ENCODE assay signal across 9 cellular contexts in genomic region chr5:170861855-170862766, GRCh38. TPM values are rescaled to one million over a fixed set of nuclear protein-coding genes. Genes with fewer than 3 reads are reported as not detected.
DNase-seq lines count a peak whose midpoint lies in the region; ATAC-seq, FAIRE-seq and TF ChIP-seq lines count a peak whose summit lies in the region.
"Had no signal": no experiment of that assay in that cellular context is flagged by ENCODE, and none has a peak within 500 bp of the region (broad histone marks: within the 10 kb centered on the region; RNA-seq: fewer than 3 reads in every experiment).

RANBP17 (plus strand) TSS chr5:170862018.

- dilution Hi-C loops in keratinocyte (cut with MboI; ENCODE audit: extremely low pct_ligation_motif_present, low sequenced_read_pairs): no loop called here

- H3K4me3 Mint-ChIP-seq in chondrocyte (ENCODE audit: unreplicated experiment): peak within 1 kb of the TSS; percentile 68
- H3K4me3 Mint-ChIP-seq in CD4-positive, alpha-beta T cell: no peak within 1 kb of the TSS

- H3K9me3 ChIP-seq in keratinocyte (ENCODE audit: control insufficient read depth, low read depth, low read length): peaks cover 4% of the 10 kb centered on the region
- H3K9me3 ChIP-seq in small intestine (ENCODE audit: control insufficient read depth, low read depth): no peaks in the 10 kb centered on the region
- peaks cover 18% of the 10 kb centered on the region for H3K9me3 ChIP-seq in CD4-positive, alpha-beta T cell (ENCODE audit: control insufficient read depth, low read length)

- H3K79me2 ChIP-seq in keratinocyte (ENCODE audit: control insufficient read depth, insufficient read depth, low read length): no peaks in the 10 kb centered on the region

- H3K27me3 ChIP-seq in keratinocyte (ENCODE audit: control insufficient read depth, extremely low read depth, insufficient read depth, low read length) (peaks cover 4% of the 10 kb centered on the region), small intestine (ENCODE audit: control insufficient read depth in 2 of 2, insufficient read depth in 2 of 2, low read length in 2 of 2) (no peaks in the 10 kb centered on the region)
- H3K27me3 ChIP-seq in CD4-positive, alpha-beta T cell (ENCODE audit: control insufficient read depth, insufficient read depth, low read length): peaks cover 16% of the 10 kb centered on the region

- peaks cover 22% of the 10 kb centered on the region for H3K9me3 Mint-ChIP-seq in chondrocyte (ENCODE audit: low read depth)
- H3K9me3 Mint-ChIP-seq in CD4-positive, alpha-beta T cell: peaks cover 18% of the 10 kb centered on the region

- ATAC-seq in CD4-positive, alpha-beta T cell (ENCODE audit: poor library complexity): no peak
- no peak for ATAC-seq in GM18519 (IDR thresholded peaks at IDR 0.05; ENCODE audit: low FRiP score, unreplicated experiment)

- H3K36me3 ChIP-seq in keratinocyte (ENCODE audit: control insufficient read depth in 2 of 2, extremely low read depth in 1 of 2, insufficient read depth in 2 of 2, low read length in 2 of 2): no peaks in the 10 kb centered on the region
- no peaks in the 10 kb centered on the region for H3K36me3 ChIP-seq in small intestine (ENCODE audit: control insufficient read depth in 2 of 2, insufficient read depth in 2 of 2, low read length in 2 of 2)

- H3K4me3 ChIP-seq in keratinocyte (ENCODE audit: control insufficient read depth in 2 of 3, extremely low read depth in 1 of 3, insufficient read depth in 2 of 3, low read depth in 1 of 3, low read length in 3 of 3) (peak within 1 kb of the TSS; percentile 14 to 38 (median 22)), small intestine (ENCODE audit: low read depth in 1 of 2, low read length in 2 of 2) (peak within 1 kb of the TSS; percentile 58 to 62)

- peak within 1 kb of the TSS; percentile 77 for H3K27ac Mint-ChIP-seq in chondrocyte (ENCODE audit: unreplicated experiment)
- no peak within 1 kb of the TSS for H3K27ac Mint-ChIP-seq in CD4-positive, alpha-beta T cell

- POLR2A ChIA-PET in CD4-positive, alpha-beta T cell (lab: Charles Lee): no interaction called here

- no peak within 1 kb of the TSS for H3K9ac ChIP-seq in keratinocyte (ENCODE audit: control insufficient read depth, extremely low read depth, insufficient read depth, low read length)

- peaks cover 23% of the 10 kb centered on the region for H3K4me1 Mint-ChIP-seq in chondrocyte (ENCODE audit: low read depth)
- H3K4me1 Mint-ChIP-seq in CD4-positive, alpha-beta T cell (ENCODE audit: low read depth): no peaks in the 10 kb centered on the region

- intact Hi-C loops in CD4-positive, alpha-beta T cell (cut with DNase I, micrococcal nuclease): no loop called here

- H2AFZ ChIP-seq in keratinocyte (ENCODE audit: control insufficient read depth, low read length): no peak within 1 kb of the TSS

- TF ChIP-seq CTCF in chondrocyte (IDR thresholded peaks at IDR 0.05) (peak; percentile 61), keratinocyte (optimal IDR thresholded peaks at IDR 0.05 in 1 of 3, IDR thresholded peaks at IDR 0.05 in 1 of 3, conservative IDR thresholded peaks at IDR 0.05 in 1 of 3; ENCODE audit: extremely low read depth in 1 of 3, insufficient read depth in 2 of 3, low read length in 3 of 3) (no peak)
- TF ChIP-seq CTCF in CD4-positive, alpha-beta T cell (IDR thresholded peaks at IDR 0.05): no peak

- H3K4me2 ChIP-seq in keratinocyte (ENCODE audit: control insufficient read depth, extremely low read depth, insufficient read depth, low read depth, low read length): no peak within 1 kb of the TSS

- CTCF ChIA-PET in CD4-positive, alpha-beta T cell (lab: Charles Lee): no interaction called here

- H4K20me1 ChIP-seq in keratinocyte (ENCODE audit: control insufficient read depth, extremely low read depth, insufficient read depth, low read length): no peaks in the 10 kb centered on the region

- H3K27ac ChIP-seq in keratinocyte (ENCODE audit: control insufficient read depth, insufficient read depth, low read length): no peak within 1 kb of the TSS
- H3K27ac ChIP-seq in small intestine (ENCODE audit: low read depth in 1 of 2, low read length in 1 of 2): no peak within 1 kb of the TSS
- no peak within 1 kb of the TSS for H3K27ac ChIP-seq in CD4-positive, alpha-beta T cell (ENCODE audit: low read depth, low read length)

- no peaks in the 10 kb centered on the region for H3K9me1 ChIP-seq in keratinocyte (ENCODE audit: control insufficient read depth, extremely low read depth, insufficient read depth, low read length)

- peak; percentile 23 for DNase-seq in SIG-M5 treated with dmso at 0.1 percent for 504 hours (lab: John Stamatoyannopoulos, UW; ENCODE audit: unreplicated experiment)
- no peak for DNase-seq in SIG-M5 (lab: John Stamatoyannopoulos, UW)
- peak; percentile 19 to 85 for DNase-seq in NCI-H526 (lab: John Stamatoyannopoulos, UW)
- peak; percentile 94 for DNase-seq in chondrocyte (ENCODE audit: low spot score)
- DNase-seq in keratinocyte (ENCODE audit: low read depth, low spot score): no peak
- peak; percentile 66 for DNase-seq in small intestine
- DNase-seq in CD4-positive, alpha-beta T cell: no peak
- DNase-seq: DND-41 had no signal

- H3K4me1 ChIP-seq in keratinocyte (ENCODE audit: control insufficient read depth, extremely low read depth, insufficient read depth, low read length) (no peaks in the 10 kb centered on the region), small intestine (ENCODE audit: control insufficient read depth in 2 of 2, insufficient read depth in 1 of 2, low read depth in 1 of 2, low read length in 1 of 2) (no peaks in the 10 kb centered on the region)

- no peaks in the 10 kb centered on the region for H3K27me3 Mint-ChIP-seq in chondrocyte (ENCODE audit: low read depth)
- H3K27me3 Mint-ChIP-seq in CD4-positive, alpha-beta T cell: peaks cover 63% of the 10 kb centered on the region

- 2 to 5% (median 5%) methylated on average over 62 to 109 of the region's 109 CpGs for WGBS in small intestine, 3 donors

- H3K36me3 Mint-ChIP-seq in chondrocyte (ENCODE audit: low read depth): peaks cover 8% of the 10 kb centered on the region
- no peaks in the 10 kb centered on the region for H3K36me3 Mint-ChIP-seq in CD4-positive, alpha-beta T cell (ENCODE audit: low read depth)

- FAIRE-seq in keratinocyte (lab: Jason Lieb, UNC): no peak
- FAIRE-seq in small intestine (lab: Jason Lieb, UNC): no peak

RNA-seq across cellular contexts. Expression of gene RANBP17, which starts in this region (rescaled TPM):
- 22.5 to 35.7 TPM (median 24.5 TPM) in 3 replicates for total RNA-seq in chondrocyte
- polyA plus RNA-seq in keratinocyte: 0.65 to 0.97 TPM (median 0.82 TPM) in 3 replicates
- 0.46 TPM for polyA plus RNA-seq in keratinocyte (2011; ENCODE audit: low read depth)
- 0.45 and 0.75 TPM in 2 replicates for polyA plus RNA-seq in keratinocyte (2011; cell fraction: cytosol; rRNA removed)
- polyA plus RNA-seq in keratinocyte (2011; cell fraction: nucleus; rRNA removed): 2.3 and 3.4 TPM in 2 replicates
- polyA plus RNA-seq in keratinocyte (2012; ENCODE audit: low replicate concordance): 0.25 and 0.49 TPM in 2 replicates
- polyA minus RNA-seq in keratinocyte: 5.1 to 6.5 TPM in 2 of 3 replicates, not detected in the other
- 2.5 TPM for polyA minus RNA-seq in keratinocyte (2011; cell fraction: cytosol; rRNA and poly(A)+ RNA removed)
- 3.4 and 5.4 TPM in 2 replicates for polyA minus RNA-seq in keratinocyte (2011; cell fraction: nucleus; rRNA and poly(A)+ RNA removed)
- polyA plus RNA-seq in small intestine: 1 to 10 TPM in 1 of 3 donors, under 1 TPM in 2; 0.67 to 1.6 (median 0.81) TPM
- not detected for total RNA-seq in CD4-positive, alpha-beta T cell

Comparison
In these comparisons a context has a peak if more than half of its experiments do, and no peak if none do; other contexts are left out.
1. RNA of gene RANBP17 (total RNA-seq): 22.5 to 35.7 TPM in chondrocyte; not detected in CD4-positive, alpha-beta T cell; every median in the first group is over 10 times any median in the second.
2. DNase-seq: peak in SIG-M5 treated with dmso at 0.1 percent for 504 hours (single experiment), NCI-H526 (2 of 2), chondrocyte (single experiment) and small intestine (single experiment); none in SIG-M5 (single experiment), keratinocyte (single experiment) and CD4-positive, alpha-beta T cell (0 of 10).